ENCODE assay signal across 12 cellular contexts in genomic region chr1:229003233-229004031, GRCh38.
A peak's percentile ranks its signal among the peaks of the same experiment; 100 is the strongest.
DNase-seq lines count a peak whose midpoint lies in the region.
"Had no signal": no experiment of that assay in that cellular context is flagged by ENCODE, and none has a peak within 500 bp of the region (broad histone marks: within the 10 kb centered on the region; RNA-seq: fewer than 3 reads in every experiment).

No MANE protein-coding gene starts in this region.

- H3K27ac ChIP-seq in substantia nigra (ENCODE audit: low read depth, low read length, poor library complexity, severe bottlenecking) = peak overlapping the region; percentile 95
- H3K27ac ChIP-seq: cardiac muscle cell, psoas muscle had no signal

- peak; percentile 77 for DNase-seq in NCI-H146 (lab: John Stamatoyannopoulos, UW)
- peak in 54 of 58 donors; percentile 30 to 95 (median 81) for DNase-seq in anterior cingulate cortex (lab: John Stamatoyannopoulos, UW)
- peak; percentile 83 for DNase-seq in inferior parietal cortex (ENCODE audit: extremely low spot score)
- peak; percentile 54 to 95 (median 87) for DNase-seq in substantia nigra (lab: John Stamatoyannopoulos, UW)
- no peak for DNase-seq in NCI-H2227 treated with DMSO at 0.1 percent for 48 hours (lab: John Stamatoyannopoulos, UW)
- no peak for DNase-seq in NK-92 (lab: John Stamatoyannopoulos, UW; ENCODE audit: unreplicated experiment)
- DNase-seq in COLO829 (ENCODE audit: low spot score) = no peak
- DNase-seq: activated CD4-positive, CD25-positive, alpha-beta regulatory T cell treated with anti-CD3 and anti-CD28 coated beads, Interleukin-2, amount 50 U/mL, for 72 hours; NCI-H1417 treated with DMSO at 0.1 percent for 48 hours; stimulated activated naive CD8-positive, alpha-beta T cell treated with anti-CD3 and anti-CD28 coated beads, Interleukin-15, amount 100 ng/mL, for 72 hours had no signal

Comparison
In these comparisons a context has a peak if more than half of its experiments do, and no peak if none do; other contexts are left out.
1. DNase-seq: peak in NCI-H146 (single experiment), anterior cingulate cortex (54 of 58), inferior parietal cortex (single experiment) and substantia nigra (49 of 49); none in NCI-H2227 treated with DMSO at 0.1 percent for 48 hours (single experiment), NK-92 (single experiment) and COLO829 (single experiment).